In genomic region chr2:219570194-219570923, GRCh38 we compare ENCODE assay signal across 8 cellular contexts. TPM values are rescaled to one million over a fixed set of nuclear protein-coding genes. Genes with fewer than 3 reads are reported as not detected.
DNase-seq lines count a peak whose midpoint lies in the region; ATAC-seq and TF ChIP-seq lines count a peak whose summit lies in the region.

No MANE protein-coding gene starts in this region.

- H3K4me3 Mint-ChIP-seq in Caco-2 (ENCODE audit: unreplicated experiment), result peak overlapping the region; percentile 62

- TF ChIP-seq CTCF in Caco-2 (IDR thresholded peaks at IDR 0.05; ENCODE audit: insufficient read depth in 1 of 2, low read depth in 1 of 2, low read length in 1 of 2, severe bottlenecking in 1 of 2, unreplicated experiment in 1 of 2) (no peak), coronary artery (IDR thresholded peaks at IDR 0.05) (no peak), lower leg skin (IDR thresholded peaks at IDR 0.05) (no peak), tibial nerve (IDR thresholded peaks at IDR 0.05) (peak in 1 of 5 experiments; percentile 19)

- peak overlapping the region; percentile 88 to 93 for H3K27ac ChIP-seq in coronary artery
- H3K27ac ChIP-seq in tibial nerve, result peak overlapping the region; percentile 73 to 92 (median 82)

- H3K27me3 ChIP-seq in Caco-2 (replicated peaks; ENCODE audit: control insufficient read depth, insufficient read depth, low read length), result no peaks in the 10 kb centered on the region
- H3K27me3 ChIP-seq in tibial nerve, result no peaks in the 10 kb centered on the region

- DNase-seq in Caco-2 (peak in 1 of 2 experiments; percentile 36), NCI-H1930 (lab: John Stamatoyannopoulos, UW) (peak; percentile 28 to 50), coronary artery (ENCODE audit: low spot score) (no peak), lower leg skin (ENCODE audit: low spot score in 2 of 2) (no peak), tibial nerve (ENCODE audit: low spot score in 2 of 2) (no peak)
- DNase-seq in stimulated activated CD4-positive, alpha-beta T cell treated with anti-CD3 and anti-CD28 coated beads, Interleukin-4, amount 100 ng/mL, for 24 hours, result no peak

- ATAC-seq in HG02852 (IDR thresholded peaks at IDR 0.05; ENCODE audit: unreplicated experiment) (no peak), HG02571 (IDR thresholded peaks at IDR 0.05; ENCODE audit: unreplicated experiment) (no peak)

- TF ChIP-seq EP300 in tibial nerve (IDR thresholded peaks at IDR 0.05), result peak in 1 of 2 donors; percentile 33

- no peak for TF ChIP-seq POLR2A in lower leg skin (IDR thresholded peaks at IDR 0.05)
- no peak for TF ChIP-seq POLR2A in tibial nerve (IDR thresholded peaks at IDR 0.05)

- H3K27ac Mint-ChIP-seq in Caco-2 (ENCODE audit: unreplicated experiment), result no peak overlapping the region

- H3K9me3 ChIP-seq in Caco-2, result no peaks in the 10 kb centered on the region
- no peaks in the 10 kb centered on the region for H3K9me3 ChIP-seq in tibial nerve

- intact Hi-C loops in Caco-2 (cut with micrococcal nuclease; ENCODE audit: unreplicated experiment) (no loop called here), lower leg skin (cut with DNase I; ENCODE audit: low total_unique reads) (no loop called here)

- peaks cover 9% of the 10 kb centered on the region for H3K4me1 Mint-ChIP-seq in Caco-2 (ENCODE audit: low read depth, unreplicated experiment)

- H3K27me3 Mint-ChIP-seq in Caco-2 (ENCODE audit: insufficient read depth, unreplicated experiment), result no peaks in the 10 kb centered on the region

- H3K4me3 ChIP-seq in Caco-2 (ENCODE audit: low read depth, low read length) (peak overlapping the region; percentile 75), coronary artery (peak overlapping the region; percentile 91), lower leg skin (ENCODE audit: low read depth, poor library complexity, severe bottlenecking) (peak overlapping the region; percentile 59), tibial nerve (peak overlapping the region; percentile 59 to 94 (median 68))

- H3K4me1 ChIP-seq in Caco-2 (peaks cover 20% of the 10 kb centered on the region), tibial nerve (peaks cover 0 to 20% (median 3%) of the 10 kb centered on the region in 4 donors)

- no TSS peak for BruUV-seq in Caco-2 (replicated peaks; lab: Mats Ljungman, UMichigan)

- CTCF ChIA-PET in Caco-2 (lab: Charles Lee), result interaction anchor here (1.2 to 1.4 kb wide), 4 partner anchors 10 to 75 kb away, joined by 3 to 19 read pairs (median 4); partner anchors contain the start of gene STK11IP

- peaks cover 5% of the 10 kb centered on the region for H3K36me3 Mint-ChIP-seq in Caco-2 (ENCODE audit: insufficient read depth, unreplicated experiment)

- POLR2A ChIA-PET in Caco-2 (lab: Charles Lee), result interaction anchor here (0.6 to 1.6 kb wide), 3 partner anchors 18 to 364 kb away, joined by 3 to 12 read pairs (median 4); partner anchors contain the start of genes STK11IP and ZFAND2B

- H3K36me3 ChIP-seq in Caco-2 (ENCODE audit: control insufficient read depth, insufficient read depth, low read length) (no peaks in the 10 kb centered on the region), tibial nerve (peaks cover 0 to 30% (median 0%) of the 10 kb centered on the region in 3 donors)

- no peaks in the 10 kb centered on the region for H3K9me3 Mint-ChIP-seq in Caco-2 (ENCODE audit: unreplicated experiment)

- 14 to 18% methylated on average over 6 to 57 of the region's 95 CpGs for WGBS in lower leg skin, 2 donors
- WGBS in tibial nerve, 2 donors, result 12 to 18% methylated on average over 27 to 32 of the region's 95 CpGs

RNA-seq across cellular contexts. Expression of gene OBSL1, which starts 1.0 kb away (rescaled TPM):
- total RNA-seq in Caco-2 (2022), result 56.2 and 57.6 TPM in 2 replicates
- 10 to 100 TPM; 34.2 to 52.7 (median 42.7) TPM for total RNA-seq in lower leg skin
- 100 to 1,000 TPM in 2 of 4 donors, 10 to 100 TPM in 2; 85.0 to 135 (median 98.3) TPM for total RNA-seq in tibial nerve

RNA-seq across cellular contexts. Expression of gene INHA, which starts 1.8 kb away (rescaled TPM):
- total RNA-seq in Caco-2 (2022), result 1.5 TPM in 2 replicates
- total RNA-seq in lower leg skin, result 1 to 10 TPM in 1 of 4 donors, under 1 TPM in 2, not detected in 1; 0.58 to 1.4 (median 0.84) TPM
- 1 to 10 TPM in 2 of 4 donors, not detected in 2; 1.1 to 1.4 TPM for total RNA-seq in tibial nerve

RNA-seq across cellular contexts. Expression of gene TMEM198, which starts 26.5 kb away (rescaled TPM):
- 8.5 and 9.1 TPM in 2 replicates for total RNA-seq in Caco-2 (2022)
- 1 to 10 TPM in 2 of 4 donors, under 1 TPM in 2; 0.17 to 2.1 (median 1.0) TPM for total RNA-seq in lower leg skin
- total RNA-seq in tibial nerve, result 1 to 10 TPM; 1.6 to 2.4 (median 1.9) TPM

RNA-seq across cellular contexts. Expression of gene CHPF, which starts 26.8 kb away (rescaled TPM):
- 26.4 and 27.3 TPM in 2 replicates for total RNA-seq in Caco-2 (2022)
- total RNA-seq in lower leg skin, result 10 to 100 TPM; 37.8 to 73.1 (median 58.4) TPM
- total RNA-seq in tibial nerve, result 10 to 100 TPM; 51.3 to 91.2 (median 62.9) TPM

RNA-seq across cellular contexts. Expression of gene STK11IP, which starts 27.3 kb away (rescaled TPM):
- total RNA-seq in Caco-2 (2022) (21.7 and 24.3 TPM in 2 replicates), lower leg skin (10 to 100 TPM; 13.3 to 37.8 (median 18.9) TPM), tibial nerve (10 to 100 TPM; 33.9 to 77.0 (median 72.3) TPM)

Comparison
In these comparisons a context has a peak if more than half of its experiments do, and no peak if none do; other contexts are left out.
1. DNase-seq: peak in NCI-H1930 (2 of 2); none in coronary artery (single experiment), lower leg skin (0 of 2), tibial nerve (0 of 2) and stimulated activated CD4-positive, alpha-beta T cell treated with anti-CD3 and anti-CD28 coated beads, Interleukin-4, amount 100 ng/mL, for 24 hours (single experiment).
2. Peak in every context shown above with its lines, with median percentiles within 50 percentile points of each other: H3K4me3 ChIP-seq.